ENCODE assay signal across 2 cellular contexts in genomic region chr20:58467572-58468330, GRCh38.
TF ChIP-seq lines count a peak whose summit lies in the region.

No MANE protein-coding gene starts in this region.

TF ChIP-seq in SK-N-SH treated with all-trans-retinoic acid at 6 μM for 48 hours, 23 proteins besides CTCF, POLR2A, EP300 and RAD21 (continued from another document):
- no peak for TF ChIP-seq TSHZ2 (CRISPR knock-in tag; IDR thresholded peaks at IDR 0.05)
- TF ChIP-seq TCF4 (CRISPR knock-in tag; IDR thresholded peaks at IDR 0.05; ENCODE audit: borderline replicate concordance) = no peak
- no peak for TF ChIP-seq ZNF70 (CRISPR knock-in tag; IDR thresholded peaks at IDR 0.05)
- TF ChIP-seq, protein P1, sequence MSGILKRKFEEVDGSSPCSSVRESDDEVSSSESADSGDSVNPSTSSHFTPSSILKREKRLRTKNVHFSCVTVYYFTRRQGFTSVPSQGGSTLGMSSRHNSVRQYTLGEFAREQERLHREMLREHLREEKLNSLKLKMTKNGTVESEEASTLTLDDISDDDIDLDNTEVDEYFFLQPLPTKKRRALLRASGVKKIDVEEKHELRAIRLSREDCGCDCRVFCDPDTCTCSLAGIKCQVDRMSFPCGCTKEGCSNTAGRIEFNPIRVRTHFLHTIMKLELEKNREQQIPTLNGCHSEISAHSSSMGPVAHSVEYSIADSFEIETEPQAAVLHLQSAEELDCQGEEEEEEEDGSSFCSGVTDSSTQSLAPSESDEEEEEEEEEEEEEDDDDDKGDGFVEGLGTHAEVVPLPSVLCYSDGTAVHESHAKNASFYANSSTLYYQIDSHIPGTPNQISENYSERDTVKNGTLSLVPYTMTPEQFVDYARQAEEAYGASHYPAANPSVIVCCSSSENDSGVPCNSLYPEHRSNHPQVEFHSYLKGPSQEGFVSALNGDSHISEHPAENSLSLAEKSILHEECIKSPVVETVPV (CRISPR knock-in tag; IDR thresholded peaks at IDR 0.05) = no peak
- TF ChIP-seq, protein P2, sequence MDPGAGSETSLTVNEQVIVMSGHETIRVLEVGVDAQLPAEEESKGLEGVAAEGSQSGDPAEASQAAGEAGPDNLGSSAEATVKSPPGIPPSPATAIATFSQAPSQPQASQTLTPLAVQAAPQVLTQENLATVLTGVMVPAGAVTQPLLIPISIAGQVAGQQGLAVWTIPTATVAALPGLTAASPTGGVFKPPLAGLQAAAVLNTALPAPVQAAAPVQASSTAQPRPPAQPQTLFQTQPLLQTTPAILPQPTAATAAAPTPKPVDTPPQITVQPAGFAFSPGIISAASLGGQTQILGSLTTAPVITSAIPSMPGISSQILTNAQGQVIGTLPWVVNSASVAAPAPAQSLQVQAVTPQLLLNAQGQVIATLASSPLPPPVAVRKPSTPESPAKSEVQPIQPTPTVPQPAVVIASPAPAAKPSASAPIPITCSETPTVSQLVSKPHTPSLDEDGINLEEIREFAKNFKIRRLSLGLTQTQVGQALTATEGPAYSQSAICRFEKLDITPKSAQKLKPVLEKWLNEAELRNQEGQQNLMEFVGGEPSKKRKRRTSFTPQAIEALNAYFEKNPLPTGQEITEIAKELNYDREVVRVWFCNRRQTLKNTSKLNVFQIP (CRISPR knock-in tag; IDR thresholded peaks at IDR 0.05; ENCODE audit: borderline replicate concordance, low read depth) = no peak

TF ChIP-seq in HepG2, 621 proteins besides CTCF, POLR2A, EP300 and RAD21:
- TF ChIP-seq E2F1 (CRISPR knock-in tag; IDR thresholded peaks at IDR 0.05) (no peak), SNAPC5 (CRISPR knock-in tag; IDR thresholded peaks at IDR 0.05; ENCODE audit: borderline replicate concordance) (no peak), PPARG (CRISPR knock-in tag; conservative IDR thresholded peaks at IDR 0.05) (no peak), SMC3 (IDR thresholded peaks at IDR 0.05; ENCODE audit: low read length) (no peak), TFE3 (CRISPR knock-in tag; IDR thresholded peaks at IDR 0.05) (no peak), ZNF546 (CRISPR knock-in tag; conservative IDR thresholded peaks at IDR 0.05) (no peak), ZNF788 (CRISPR knock-in tag; IDR thresholded peaks at IDR 0.05; ENCODE audit: borderline replicate concordance) (no peak), ZSCAN22 (CRISPR knock-in tag; IDR thresholded peaks at IDR 0.05) (no peak), FOXK2 (IDR thresholded peaks at IDR 0.05) (no peak), ZMAT3 (CRISPR knock-in tag; conservative IDR thresholded peaks at IDR 0.05) (no peak), ZGPAT (CRISPR knock-in tag; IDR thresholded peaks at IDR 0.05) (no peak), ZNF264 (CRISPR knock-in tag; IDR thresholded peaks at IDR 0.05) (no peak), GABPA (IDR thresholded peaks at IDR 0.05; ENCODE audit: low read depth, low read length) (no peak), GABPA (CRISPR knock-in tag; IDR thresholded peaks at IDR 0.05; ENCODE audit: low read depth) (no peak)
- TF ChIP-seq, protein P3, sequence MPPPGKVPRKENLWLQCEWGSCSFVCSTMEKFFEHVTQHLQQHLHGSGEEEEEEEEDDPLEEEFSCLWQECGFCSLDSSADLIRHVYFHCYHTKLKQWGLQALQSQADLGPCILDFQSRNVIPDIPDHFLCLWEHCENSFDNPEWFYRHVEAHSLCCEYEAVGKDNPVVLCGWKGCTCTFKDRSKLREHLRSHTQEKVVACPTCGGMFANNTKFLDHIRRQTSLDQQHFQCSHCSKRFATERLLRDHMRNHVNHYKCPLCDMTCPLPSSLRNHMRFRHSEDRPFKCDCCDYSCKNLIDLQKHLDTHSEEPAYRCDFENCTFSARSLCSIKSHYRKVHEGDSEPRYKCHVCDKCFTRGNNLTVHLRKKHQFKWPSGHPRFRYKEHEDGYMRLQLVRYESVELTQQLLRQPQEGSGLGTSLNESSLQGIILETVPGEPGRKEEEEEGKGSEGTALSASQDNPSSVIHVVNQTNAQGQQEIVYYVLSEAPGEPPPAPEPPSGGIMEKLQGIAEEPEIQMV (CRISPR knock-in tag; IDR thresholded peaks at IDR 0.05; ENCODE audit: low read depth) = no peak
- TF ChIP-seq, protein P4, sequence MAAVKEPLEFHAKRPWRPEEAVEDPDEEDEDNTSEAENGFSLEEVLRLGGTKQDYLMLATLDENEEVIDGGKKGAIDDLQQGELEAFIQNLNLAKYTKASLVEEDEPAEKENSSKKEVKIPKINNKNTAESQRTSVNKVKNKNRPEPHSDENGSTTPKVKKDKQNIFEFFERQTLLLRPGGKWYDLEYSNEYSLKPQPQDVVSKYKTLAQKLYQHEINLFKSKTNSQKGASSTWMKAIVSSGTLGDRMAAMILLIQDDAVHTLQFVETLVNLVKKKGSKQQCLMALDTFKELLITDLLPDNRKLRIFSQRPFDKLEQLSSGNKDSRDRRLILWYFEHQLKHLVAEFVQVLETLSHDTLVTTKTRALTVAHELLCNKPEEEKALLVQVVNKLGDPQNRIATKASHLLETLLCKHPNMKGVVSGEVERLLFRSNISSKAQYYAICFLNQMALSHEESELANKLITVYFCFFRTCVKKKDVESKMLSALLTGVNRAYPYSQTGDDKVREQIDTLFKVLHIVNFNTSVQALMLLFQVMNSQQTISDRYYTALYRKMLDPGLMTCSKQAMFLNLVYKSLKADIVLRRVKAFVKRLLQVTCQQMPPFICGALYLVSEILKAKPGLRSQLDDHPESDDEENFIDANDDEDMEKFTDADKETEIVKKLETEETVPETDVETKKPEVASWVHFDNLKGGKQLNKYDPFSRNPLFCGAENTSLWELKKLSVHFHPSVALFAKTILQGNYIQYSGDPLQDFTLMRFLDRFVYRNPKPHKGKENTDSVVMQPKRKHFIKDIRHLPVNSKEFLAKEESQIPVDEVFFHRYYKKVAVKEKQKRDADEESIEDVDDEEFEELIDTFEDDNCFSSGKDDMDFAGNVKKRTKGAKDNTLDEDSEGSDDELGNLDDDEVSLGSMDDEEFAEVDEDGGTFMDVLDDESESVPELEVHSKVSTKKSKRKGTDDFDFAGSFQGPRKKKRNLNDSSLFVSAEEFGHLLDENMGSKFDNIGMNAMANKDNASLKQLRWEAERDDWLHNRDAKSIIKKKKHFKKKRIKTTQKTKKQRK (IDR thresholded peaks at IDR 0.05; ENCODE audit: low read length) = no peak
- TF ChIP-seq, protein P5, sequence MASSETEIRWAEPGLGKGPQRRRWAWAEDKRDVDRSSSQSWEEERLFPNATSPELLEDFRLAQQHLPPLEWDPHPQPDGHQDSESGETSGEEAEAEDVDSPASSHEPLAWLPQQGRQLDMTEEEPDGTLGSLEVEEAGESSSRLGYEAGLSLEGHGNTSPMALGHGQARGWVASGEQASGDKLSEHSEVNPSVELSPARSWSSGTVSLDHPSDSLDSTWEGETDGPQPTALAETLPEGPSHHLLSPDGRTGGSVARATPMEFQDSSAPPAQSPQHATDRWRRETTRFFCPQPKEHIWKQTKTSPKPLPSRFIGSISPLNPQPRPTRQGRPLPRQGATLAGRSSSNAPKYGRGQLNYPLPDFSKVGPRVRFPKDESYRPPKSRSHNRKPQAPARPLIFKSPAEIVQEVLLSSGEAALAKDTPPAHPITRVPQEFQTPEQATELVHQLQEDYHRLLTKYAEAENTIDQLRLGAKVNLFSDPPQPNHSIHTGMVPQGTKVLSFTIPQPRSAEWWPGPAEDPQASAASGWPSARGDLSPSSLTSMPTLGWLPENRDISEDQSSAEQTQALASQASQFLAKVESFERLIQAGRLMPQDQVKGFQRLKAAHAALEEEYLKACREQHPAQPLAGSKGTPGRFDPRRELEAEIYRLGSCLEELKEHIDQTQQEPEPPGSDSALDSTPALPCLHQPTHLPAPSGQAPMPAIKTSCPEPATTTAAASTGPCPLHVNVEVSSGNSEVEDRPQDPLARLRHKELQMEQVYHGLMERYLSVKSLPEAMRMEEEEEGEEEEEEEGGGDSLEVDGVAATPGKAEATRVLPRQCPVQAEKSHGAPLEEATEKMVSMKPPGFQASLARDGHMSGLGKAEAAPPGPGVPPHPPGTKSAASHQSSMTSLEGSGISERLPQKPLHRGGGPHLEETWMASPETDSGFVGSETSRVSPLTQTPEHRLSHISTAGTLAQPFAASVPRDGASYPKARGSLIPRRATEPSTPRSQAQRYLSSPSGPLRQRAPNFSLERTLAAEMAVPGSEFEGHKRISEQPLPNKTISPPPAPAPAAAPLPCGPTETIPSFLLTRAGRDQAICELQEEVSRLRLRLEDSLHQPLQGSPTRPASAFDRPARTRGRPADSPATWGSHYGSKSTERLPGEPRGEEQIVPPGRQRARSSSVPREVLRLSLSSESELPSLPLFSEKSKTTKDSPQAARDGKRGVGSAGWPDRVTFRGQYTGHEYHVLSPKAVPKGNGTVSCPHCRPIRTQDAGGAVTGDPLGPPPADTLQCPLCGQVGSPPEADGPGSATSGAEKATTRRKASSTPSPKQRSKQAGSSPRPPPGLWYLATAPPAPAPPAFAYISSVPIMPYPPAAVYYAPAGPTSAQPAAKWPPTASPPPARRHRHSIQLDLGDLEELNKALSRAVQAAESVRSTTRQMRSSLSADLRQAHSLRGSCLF (CRISPR knock-in tag; IDR thresholded peaks at IDR 0.05; ENCODE audit: borderline replicate concordance) = no peak
- TF ChIP-seq, protein P6, sequence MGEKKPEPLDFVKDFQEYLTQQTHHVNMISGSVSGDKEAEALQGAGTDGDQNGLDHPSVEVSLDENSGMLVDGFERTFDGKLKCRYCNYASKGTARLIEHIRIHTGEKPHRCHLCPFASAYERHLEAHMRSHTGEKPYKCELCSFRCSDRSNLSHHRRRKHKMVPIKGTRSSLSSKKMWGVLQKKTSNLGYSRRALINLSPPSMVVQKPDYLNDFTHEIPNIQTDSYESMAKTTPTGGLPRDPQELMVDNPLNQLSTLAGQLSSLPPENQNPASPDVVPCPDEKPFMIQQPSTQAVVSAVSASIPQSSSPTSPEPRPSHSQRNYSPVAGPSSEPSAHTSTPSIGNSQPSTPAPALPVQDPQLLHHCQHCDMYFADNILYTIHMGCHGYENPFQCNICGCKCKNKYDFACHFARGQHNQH (CRISPR knock-in tag; IDR thresholded peaks at IDR 0.05) = no peak
TF ChIP-seq in HepG2: peak in this region for 0.
